In the genomic region with DNA sequence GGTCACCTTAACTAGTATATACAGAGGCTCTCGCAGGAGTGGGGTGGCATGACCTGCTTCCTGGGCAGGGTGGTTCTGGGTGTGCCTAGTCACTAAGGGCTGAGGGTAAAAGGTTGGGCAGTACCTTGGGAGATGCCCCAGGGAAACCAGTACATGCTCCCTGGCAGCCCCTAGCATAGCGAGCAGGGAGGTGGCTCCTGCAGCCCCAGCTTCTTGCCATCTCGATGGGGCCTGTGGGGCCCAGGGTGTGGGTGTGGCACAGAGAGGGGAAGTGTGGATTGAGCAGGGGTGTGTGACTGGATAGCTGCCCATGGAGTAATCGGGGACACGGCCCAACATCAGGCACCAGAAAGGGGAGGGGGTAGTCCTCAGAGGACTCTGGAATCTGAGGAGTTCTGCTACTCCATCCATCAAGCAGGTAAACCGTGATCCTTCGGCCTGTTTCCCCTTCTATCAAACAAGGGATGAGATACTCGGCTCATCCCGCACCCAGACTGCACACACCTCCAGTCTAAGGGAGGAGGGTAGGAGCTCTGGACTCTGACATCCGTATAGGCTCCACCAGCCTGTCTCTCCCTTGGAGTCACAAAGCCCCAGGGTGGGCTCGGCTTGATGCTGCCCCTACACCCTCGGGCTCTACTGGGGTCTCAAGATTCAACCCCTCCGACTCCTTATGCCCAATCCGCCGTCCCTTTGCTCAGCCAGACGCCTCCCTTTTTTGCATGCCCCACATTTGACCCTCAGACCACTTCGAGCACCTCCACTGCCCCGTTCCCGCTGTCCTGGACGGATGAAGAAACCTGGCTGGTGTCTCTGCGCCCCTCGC, we compare ENCODE assay signal across 8 cellular contexts. TPM values are rescaled to one million over a fixed set of nuclear protein-coding genes. Genes with fewer than 3 reads are reported as not detected.
DNase-seq lines count a peak whose midpoint lies in the region; ATAC-seq lines count a peak whose summit lies in the region.

No MANE protein-coding gene starts in this region.

- H3K36me3 ChIP-seq in naive thymus-derived CD4-positive, alpha-beta T cell (ENCODE audit: control insufficient read depth in 2 of 3, insufficient read depth in 3 of 3, low read length in 3 of 3), result peaks cover 0 to 22% (median 5%) of the 10 kb centered on the region in 3 experiments

- H3K4me3 ChIP-seq in naive thymus-derived CD4-positive, alpha-beta T cell (ENCODE audit: low read length), result peak overlapping the region; percentile 76

- no peak for ATAC-seq in naive thymus-derived CD4-positive, alpha-beta T cell
- no peak for ATAC-seq in HG02852 (IDR thresholded peaks at IDR 0.05; ENCODE audit: unreplicated experiment)

- CTCF ChIA-PET in naive thymus-derived CD4-positive, alpha-beta T cell (lab: Charles Lee), result interaction anchor here (0.8 to 4.8 kb wide), 8 partner anchors 25 to 1112 kb away, joined by 3 to 46 read pairs (median 4); a partner anchor contains a TSS

- H3K4me3 Mint-ChIP-seq in naive thymus-derived CD4-positive, alpha-beta T cell, result peak overlapping the region; percentile 90 to 97 (median 95)

- DNase-seq in GM03348 (ENCODE audit: low spot score), result peak; percentile 43
- DNase-seq in NOMO-1 treated with DMSO at 0.1 percent for 48 hours (lab: John Stamatoyannopoulos, UW; ENCODE audit: unreplicated experiment), result peak; percentile 73
- no peak for DNase-seq in naive thymus-derived CD4-positive, alpha-beta T cell
- DNase-seq in NCI-H526 treated with DMSO at 0.1 percent for 48 hours (lab: John Stamatoyannopoulos, UW), result no peak
- no peak for DNase-seq in NCI-H1694 treated with DMSO at 0.1 percent for 48 hours (lab: John Stamatoyannopoulos, UW)
- no peak for DNase-seq in ecto neural progenitor cell (ENCODE audit: low spot score)

- POLR2A ChIA-PET in naive thymus-derived CD4-positive, alpha-beta T cell (lab: Charles Lee), result interaction anchor here (0.9 to 5.5 kb wide), 10 partner anchors 19 to 335 kb away, joined by 3 to 59 read pairs (median 20); a partner anchor contains a TSS

- peak overlapping the region; percentile 92 to 99 (median 97) for H3K27ac Mint-ChIP-seq in naive thymus-derived CD4-positive, alpha-beta T cell

- H3K27me3 ChIP-seq in naive thymus-derived CD4-positive, alpha-beta T cell (ENCODE audit: control insufficient read depth in 2 of 2, insufficient read depth in 2 of 2, low read length in 2 of 2), result no peaks in the 10 kb centered on the region

- H3K36me3 Mint-ChIP-seq in naive thymus-derived CD4-positive, alpha-beta T cell, result peaks cover 0 to 18% (median 0%) of the 10 kb centered on the region in 5 donors

- peak overlapping the region; percentile 86 for H3K27ac ChIP-seq in cingulate gyrus (ENCODE audit: low read depth, low read length)
- H3K27ac ChIP-seq in naive thymus-derived CD4-positive, alpha-beta T cell (ENCODE audit: low read depth, low read length), result peak overlapping the region; percentile 86

- peaks cover 0 to 3% (median 0%) of the 10 kb centered on the region in 5 donors for H3K27me3 Mint-ChIP-seq in naive thymus-derived CD4-positive, alpha-beta T cell

- intact Hi-C loops in naive thymus-derived CD4-positive, alpha-beta T cell (cut with micrococcal nuclease), result loop anchor here (1.0 to 2.0 kb wide), 15 partner anchors 19 to 791 kb away; a partner anchor contains a TSS

- peaks cover 29 to 55% (median 45%) of the 10 kb centered on the region in 7 donors for H3K4me1 Mint-ChIP-seq in naive thymus-derived CD4-positive, alpha-beta T cell

- H3K9me3 Mint-ChIP-seq in naive thymus-derived CD4-positive, alpha-beta T cell, result peaks cover 0 to 4% (median 0%) of the 10 kb centered on the region in 11 donors

- peaks cover 17 to 18% of the 10 kb centered on the region in 2 donors for H3K4me1 ChIP-seq in naive thymus-derived CD4-positive, alpha-beta T cell (ENCODE audit: control insufficient read depth in 2 of 2, insufficient read depth in 2 of 2, low read length in 2 of 2)

- no peaks in the 10 kb centered on the region for H3K9me3 ChIP-seq in naive thymus-derived CD4-positive, alpha-beta T cell (ENCODE audit: control insufficient read depth in 2 of 3, low read length in 3 of 3)

RNA-seq across cellular contexts. Expression of a gene that starts 1.1 kb away (rescaled TPM):
- 10 to 100 TPM in 3 of 5 experiments, 1 to 10 TPM in 2; 9.8 to 19.2 (median 17.0) TPM for total RNA-seq in naive thymus-derived CD4-positive, alpha-beta T cell
- 1 to 10 TPM; 5.1 to 6.5 TPM for polyA plus RNA-seq in naive thymus-derived CD4-positive, alpha-beta T cell

RNA-seq across cellular contexts. Expression of a gene that starts 6.7 kb away (rescaled TPM):
- total RNA-seq in naive thymus-derived CD4-positive, alpha-beta T cell, result 10 to 100 TPM in 3 of 5 experiments, 1 to 10 TPM in 2; 5.9 to 14.1 (median 12.6) TPM
- 10 to 100 TPM; 18.4 to 26.9 TPM for polyA plus RNA-seq in naive thymus-derived CD4-positive, alpha-beta T cell

RNA-seq across cellular contexts. Expression of a gene that starts 25.4 kb away (rescaled TPM):
- total RNA-seq in naive thymus-derived CD4-positive, alpha-beta T cell, result 100 to 1,000 TPM; 396 to 564 (median 435) TPM
- polyA plus RNA-seq in naive thymus-derived CD4-positive, alpha-beta T cell, result 10 to 100 TPM; 55.3 to 88.8 TPM

RNA-seq across cellular contexts. Expression of a gene that starts 36.4 kb away (rescaled TPM):
- 100 to 1,000 TPM in 1 of 5 experiments, 10 to 100 TPM in 4; 64.3 to 131 (median 71.2) TPM for total RNA-seq in naive thymus-derived CD4-positive, alpha-beta T cell
- polyA plus RNA-seq in naive thymus-derived CD4-positive, alpha-beta T cell, result 100 to 1,000 TPM; 167 to 193 TPM

RNA-seq across cellular contexts. Expression of a gene that starts 39.9 kb away (rescaled TPM):
- total RNA-seq in naive thymus-derived CD4-positive, alpha-beta T cell, result 10 to 100 TPM; 37.1 to 92.1 (median 55.8) TPM
- polyA plus RNA-seq in naive thymus-derived CD4-positive, alpha-beta T cell, result 1 to 10 TPM; 7.5 to 7.8 TPM

Comparison
In these comparisons a context has a peak if more than half of its experiments do, and no peak if none do; other contexts are left out.
1. DNase-seq: peak in GM03348 (single experiment) and NOMO-1 treated with DMSO at 0.1 percent for 48 hours (single experiment); none in naive thymus-derived CD4-positive, alpha-beta T cell (0 of 9), NCI-H526 treated with DMSO at 0.1 percent for 48 hours (single experiment), NCI-H1694 treated with DMSO at 0.1 percent for 48 hours (single experiment) and ecto neural progenitor cell (single experiment).